16 cellular contexts compared by ENCODE assay signal in the genomic region with DNA sequence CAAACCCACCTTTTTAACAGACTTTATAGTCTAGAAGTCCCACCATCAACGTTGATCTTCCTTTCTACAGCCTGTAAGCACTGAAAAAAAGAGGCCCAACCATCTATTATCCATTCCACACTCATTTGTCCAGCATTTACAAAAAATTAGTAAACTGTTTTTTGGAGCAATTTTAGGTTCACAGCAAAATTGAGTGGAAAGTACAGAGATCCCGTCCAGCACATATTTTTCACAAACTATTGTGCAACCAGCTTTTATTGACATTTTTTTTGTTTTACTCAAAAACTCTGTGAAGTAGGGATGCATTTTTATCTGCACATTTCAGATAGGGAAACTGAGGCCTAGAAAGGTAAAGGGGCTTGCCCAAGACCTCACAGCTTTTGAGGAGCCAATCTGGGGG.
A peak's percentile ranks its signal among the peaks of the same experiment; 100 is the strongest.
DNase-seq lines count a peak whose midpoint lies in the region; ATAC-seq, FAIRE-seq and TF ChIP-seq lines count a peak whose summit lies in the region.
"Had no signal": no experiment of that assay in that cellular context is flagged by ENCODE, and none has a peak within 500 bp of the region (broad histone marks: within the 10 kb centered on the region; RNA-seq: fewer than 3 reads in every experiment).

No MANE protein-coding gene starts in this region.

- no peaks in the 10 kb centered on the region for H3K27me3 ChIP-seq in lower lobe of right lung (ENCODE audit: low read depth)
- no peaks in the 10 kb centered on the region for H3K27me3 ChIP-seq in stomach smooth muscle (ENCODE audit: control insufficient read depth in 1 of 2, insufficient read depth in 2 of 2, low read length in 2 of 2)
- H3K27me3 ChIP-seq in pancreas: no peaks in the 10 kb centered on the region

- ATAC-seq in lower lobe of right lung (no peak), pancreas (no peak), HG02571 (IDR thresholded peaks at IDR 0.05; ENCODE audit: unreplicated experiment) (no peak)

- DNase-seq in EH (ENCODE audit: low read depth) (peak; percentile 34), epithelial cell of prostate (ENCODE audit: low read depth, low spot score) (no peak), lower lobe of right lung (no peak), pancreas (no peak), RPMI8226 (no peak), GDM1 (lab: John Stamatoyannopoulos, UW) (no peak)
- DNase-seq: activated CD4-positive, alpha-beta T cell treated with anti-CD3 and anti-CD28 coated beads, Interleukin-2, amount 50 U/mL, for 1 hour; DMS79 treated with DMSO at 0.1 percent for 48 hours; GOT3; naive B cell; NCI-H187; NCI-H2227 treated with DMSO at 0.1 percent for 48 hours had no signal

- 50 to 58% methylated on average over 2 of the region's 2 CpGs for WGBS in pancreas, 2 donors

- H3K4me3 ChIP-seq in lower lobe of right lung (no peak overlapping the region), stomach smooth muscle (ENCODE audit: low read length in 2 of 2) (no peak overlapping the region), pancreas (no peak overlapping the region)

- intact Hi-C loops in lower lobe of right lung (cut with DNase I): no loop called here
- intact Hi-C loops in pancreas (cut with DNase I): no loop called here

- peaks cover 4% of the 10 kb centered on the region for H3K4me1 ChIP-seq in lower lobe of right lung
- H3K4me1 ChIP-seq in stomach smooth muscle (ENCODE audit: control insufficient read depth, insufficient read depth, low read length): peaks cover 48% of the 10 kb centered on the region
- H3K4me1 ChIP-seq in pancreas: no peaks in the 10 kb centered on the region

- peak overlapping the region; percentile 81 for H3K27ac ChIP-seq in epithelial cell of prostate
- peak overlapping the region; percentile 5 for H3K27ac ChIP-seq in lower lobe of right lung
- peak overlapping the region; percentile 86 for H3K27ac ChIP-seq in stomach smooth muscle (ENCODE audit: low read length)
- H3K27ac ChIP-seq in pancreas: no peak overlapping the region

- no peaks in the 10 kb centered on the region for H3K9me3 ChIP-seq in lower lobe of right lung
- H3K9me3 ChIP-seq in stomach smooth muscle (ENCODE audit: control insufficient read depth in 2 of 2, low read length in 2 of 2): no peaks in the 10 kb centered on the region
- no peaks in the 10 kb centered on the region for H3K9me3 ChIP-seq in pancreas

- no peaks in the 10 kb centered on the region for H3K36me3 ChIP-seq in lower lobe of right lung
- no peaks in the 10 kb centered on the region for H3K36me3 ChIP-seq in stomach smooth muscle (ENCODE audit: control insufficient read depth in 2 of 2, insufficient read depth in 2 of 2, low read length in 2 of 2)
- H3K36me3 ChIP-seq in pancreas: no peaks in the 10 kb centered on the region

- TF ChIP-seq CTCF in lower lobe of right lung (IDR thresholded peaks at IDR 0.05): no peak
- TF ChIP-seq CTCF in pancreas (IDR thresholded peaks at IDR 0.05): no peak

- no peak overlapping the region for H3K9ac ChIP-seq in stomach smooth muscle (ENCODE audit: low read length in 2 of 2)

- FAIRE-seq in pancreas (lab: Jason Lieb, UNC): no peak
- FAIRE-seq: astrocyte, colon had no signal

Comparison
In these comparisons a context has a peak if more than half of its experiments do, and no peak if none do; other contexts are left out.
1. H3K27ac ChIP-seq: peak in epithelial cell of prostate (single experiment), lower lobe of right lung (single experiment) and stomach smooth muscle (single experiment); none in pancreas (0 of 4).